In the genomic region with DNA sequence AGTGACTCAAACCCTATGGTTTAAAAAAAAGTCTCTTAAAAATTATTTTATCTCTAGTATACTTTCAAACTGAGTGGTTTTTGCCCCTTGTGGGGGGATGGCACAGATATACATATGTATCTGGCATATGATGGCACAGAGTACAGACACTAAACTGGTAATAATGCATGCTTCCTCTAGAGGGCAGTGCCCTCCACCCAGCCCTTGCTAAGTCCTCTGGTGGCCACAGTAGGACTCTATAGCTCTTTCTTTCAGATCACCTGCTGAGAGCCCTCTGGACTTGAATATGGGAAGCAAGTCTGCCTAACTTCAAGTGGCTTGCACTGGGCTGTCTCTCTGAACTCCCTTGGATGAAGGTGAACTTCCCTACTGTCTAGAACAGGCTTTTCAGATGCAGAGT, we compare ENCODE assay signal across 8 cellular contexts.
DNase-seq lines count a peak whose midpoint lies in the region; ATAC-seq and TF ChIP-seq lines count a peak whose summit lies in the region.

No MANE protein-coding gene starts in this region.

- no peak overlapping the region for H3K4me3 ChIP-seq in fibroblast of villous mesenchyme (ENCODE audit: low read depth, low read length)

- no peaks in the 10 kb centered on the region for H3K36me3 Mint-ChIP-seq in type B pancreatic cell

- TF ChIP-seq CTCF in fibroblast of villous mesenchyme (IDR thresholded peaks at IDR 0.05; ENCODE audit: insufficient read depth, low read depth, low read length) (peak; percentile 49), type B pancreatic cell (conservative IDR thresholded peaks at IDR 0.05) (peak; percentile 66), omental fat pad (IDR thresholded peaks at IDR 0.05) (no peak)

- no peak overlapping the region for H3K27ac Mint-ChIP-seq in type B pancreatic cell

- H3K4me1 Mint-ChIP-seq in type B pancreatic cell (ENCODE audit: unreplicated experiment) = no peaks in the 10 kb centered on the region

- in situ Hi-C loops in Caki2 (cut with HindIII; ENCODE audit: low pct_unique_long_range_greater_than_20kb, low sequenced_read_pairs) = no loop called here

- H3K9me3 Mint-ChIP-seq in type B pancreatic cell = no peaks in the 10 kb centered on the region

- no peaks in the 10 kb centered on the region for H3K27me3 Mint-ChIP-seq in type B pancreatic cell

- no peak overlapping the region for H3K4me3 Mint-ChIP-seq in type B pancreatic cell

- DNase-seq in Caki2 (ENCODE audit: low read depth) (peak; percentile 0), fibroblast of villous mesenchyme (ENCODE audit: low read depth) (peak; percentile 7), type B pancreatic cell (ENCODE audit: extremely low spot score, unreplicated experiment) (no peak), omental fat pad (ENCODE audit: low spot score) (no peak), NCI-H2029 treated with DMSO at 0.1 percent for 48 hours (lab: John Stamatoyannopoulos, UW) (no peak)

- ATAC-seq in GM18909 (IDR thresholded peaks at IDR 0.05; ENCODE audit: poor library complexity, unreplicated experiment) = peak; percentile 86
- ATAC-seq in HG03354 (IDR thresholded peaks at IDR 0.05; ENCODE audit: poor library complexity, severe bottlenecking, unreplicated experiment) = peak; percentile 93
- peak; percentile 76 for ATAC-seq in SK-N-SH treated with all-trans-retinoic acid at 6 μM for 48 hours
- no peak for ATAC-seq in omental fat pad (ENCODE audit: low FRiP score)

TF ChIP-seq in SK-N-SH treated with all-trans-retinoic acid at 6 μM for 48 hours, 23 proteins besides CTCF, POLR2A, EP300 and RAD21:
- TF ChIP-seq ZNF70 (CRISPR knock-in tag; IDR thresholded peaks at IDR 0.05) = no peak
- TF ChIP-seq SNAI2 (CRISPR knock-in tag; IDR thresholded peaks at IDR 0.05) = no peak
- no peak for TF ChIP-seq ESRRG (CRISPR knock-in tag; IDR thresholded peaks at IDR 0.05)

Comparison
In these comparisons a context has a peak if more than half of its experiments do, and no peak if none do; other contexts are left out.
1. DNase-seq: peak in Caki2 (single experiment) and fibroblast of villous mesenchyme (single experiment); none in type B pancreatic cell (single experiment), omental fat pad (single experiment) and NCI-H2029 treated with DMSO at 0.1 percent for 48 hours (single experiment).
2. CTCF ChIP-seq: peak in fibroblast of villous mesenchyme (single experiment) and type B pancreatic cell (single experiment); none in omental fat pad (0 of 3).